Comparison of ENCODE assay signal across 1 cellular context in genomic region chr17:14308965-14309879, GRCh38.
A peak's percentile ranks its signal among the peaks of the same experiment; 100 is the strongest.
TF ChIP-seq lines count a peak whose summit lies in the region.

No MANE protein-coding gene starts in this region.

TF ChIP-seq in HepG2, 621 proteins besides CTCF, POLR2A, EP300 and RAD21 (continued from another document and continues in another):
- no peak for TF ChIP-seq TAF15 (IDR thresholded peaks at IDR 0.05; ENCODE audit: low read depth, low read length, poor library complexity, severe bottlenecking)
- TF ChIP-seq SP2 (CRISPR knock-in tag; IDR thresholded peaks at IDR 0.05): peak; percentile 91
- TF ChIP-seq ZNF264 (CRISPR knock-in tag; IDR thresholded peaks at IDR 0.05): peak; percentile 74
- TF ChIP-seq, protein P1, sequence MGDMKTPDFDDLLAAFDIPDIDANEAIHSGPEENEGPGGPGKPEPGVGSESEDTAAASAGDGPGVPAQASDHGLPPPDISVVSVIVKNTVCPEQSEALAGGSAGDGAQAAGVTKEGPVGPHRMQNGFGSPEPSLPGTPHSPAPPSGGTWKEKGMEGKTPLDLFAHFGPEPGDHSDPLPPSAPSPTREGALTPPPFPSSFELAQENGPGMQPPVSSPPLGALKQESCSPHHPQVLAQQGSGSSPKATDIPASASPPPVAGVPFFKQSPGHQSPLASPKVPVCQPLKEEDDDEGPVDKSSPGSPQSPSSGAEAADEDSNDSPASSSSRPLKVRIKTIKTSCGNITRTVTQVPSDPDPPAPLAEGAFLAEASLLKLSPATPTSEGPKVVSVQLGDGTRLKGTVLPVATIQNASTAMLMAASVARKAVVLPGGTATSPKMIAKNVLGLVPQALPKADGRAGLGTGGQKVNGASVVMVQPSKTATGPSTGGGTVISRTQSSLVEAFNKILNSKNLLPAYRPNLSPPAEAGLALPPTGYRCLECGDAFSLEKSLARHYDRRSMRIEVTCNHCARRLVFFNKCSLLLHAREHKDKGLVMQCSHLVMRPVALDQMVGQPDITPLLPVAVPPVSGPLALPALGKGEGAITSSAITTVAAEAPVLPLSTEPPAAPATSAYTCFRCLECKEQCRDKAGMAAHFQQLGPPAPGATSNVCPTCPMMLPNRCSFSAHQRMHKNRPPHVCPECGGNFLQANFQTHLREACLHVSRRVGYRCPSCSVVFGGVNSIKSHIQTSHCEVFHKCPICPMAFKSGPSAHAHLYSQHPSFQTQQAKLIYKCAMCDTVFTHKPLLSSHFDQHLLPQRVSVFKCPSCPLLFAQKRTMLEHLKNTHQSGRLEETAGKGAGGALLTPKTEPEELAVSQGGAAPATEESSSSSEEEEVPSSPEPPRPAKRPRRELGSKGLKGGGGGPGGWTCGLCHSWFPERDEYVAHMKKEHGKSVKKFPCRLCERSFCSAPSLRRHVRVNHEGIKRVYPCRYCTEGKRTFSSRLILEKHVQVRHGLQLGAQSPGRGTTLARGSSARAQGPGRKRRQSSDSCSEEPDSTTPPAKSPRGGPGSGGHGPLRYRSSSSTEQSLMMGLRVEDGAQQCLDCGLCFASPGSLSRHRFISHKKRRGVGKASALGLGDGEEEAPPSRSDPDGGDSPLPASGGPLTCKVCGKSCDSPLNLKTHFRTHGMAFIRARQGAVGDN (CRISPR knock-in tag; IDR thresholded peaks at IDR 0.05): peak; percentile 99
- TF ChIP-seq BORCS8-MEF2B (CRISPR knock-in tag; IDR thresholded peaks at IDR 0.05): no peak; the same call in 1 of the 2 replicates
- TF ChIP-seq TBX3 (IDR thresholded peaks at IDR 0.05; ENCODE audit: borderline replicate concordance): no peak
- TF ChIP-seq, protein P2, sequence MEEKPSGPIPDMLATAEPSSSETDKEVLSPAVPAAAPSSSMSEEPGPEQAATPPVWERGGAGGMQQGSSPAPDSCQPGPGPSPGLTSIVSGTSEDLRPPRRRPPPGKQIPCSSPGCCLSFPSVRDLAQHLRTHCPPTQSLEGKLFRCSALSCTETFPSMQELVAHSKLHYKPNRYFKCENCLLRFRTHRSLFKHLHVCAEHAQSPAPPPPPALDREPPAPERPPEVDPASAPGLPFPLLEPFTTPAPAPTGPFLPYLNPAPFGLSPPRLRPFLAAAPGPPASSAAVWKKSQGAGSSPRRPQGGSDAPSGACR (CRISPR knock-in tag; IDR thresholded peaks at IDR 0.05): peak; percentile 94
- no peak for TF ChIP-seq FIP1L1 (IDR thresholded peaks at IDR 0.05; ENCODE audit: borderline replicate concordance, insufficient read depth, low read depth, low read length)
- TF ChIP-seq POLR2G (IDR thresholded peaks at IDR 0.05; ENCODE audit: low read depth, low read length): peak; percentile 82
- TF ChIP-seq ZNF224 (CRISPR knock-in tag; IDR thresholded peaks at IDR 0.05): no peak; the same call in 1 of the 2 replicates
- TF ChIP-seq, protein P3, sequence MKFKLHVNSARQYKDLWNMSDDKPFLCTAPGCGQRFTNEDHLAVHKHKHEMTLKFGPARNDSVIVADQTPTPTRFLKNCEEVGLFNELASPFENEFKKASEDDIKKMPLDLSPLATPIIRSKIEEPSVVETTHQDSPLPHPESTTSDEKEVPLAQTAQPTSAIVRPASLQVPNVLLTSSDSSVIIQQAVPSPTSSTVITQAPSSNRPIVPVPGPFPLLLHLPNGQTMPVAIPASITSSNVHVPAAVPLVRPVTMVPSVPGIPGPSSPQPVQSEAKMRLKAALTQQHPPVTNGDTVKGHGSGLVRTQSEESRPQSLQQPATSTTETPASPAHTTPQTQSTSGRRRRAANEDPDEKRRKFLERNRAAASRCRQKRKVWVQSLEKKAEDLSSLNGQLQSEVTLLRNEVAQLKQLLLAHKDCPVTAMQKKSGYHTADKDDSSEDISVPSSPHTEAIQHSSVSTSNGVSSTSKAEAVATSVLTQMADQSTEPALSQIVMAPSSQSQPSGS (CRISPR knock-in tag; IDR thresholded peaks at IDR 0.05): peak; percentile 66
- TF ChIP-seq ZBTB8A (CRISPR knock-in tag; IDR thresholded peaks at IDR 0.05; ENCODE audit: borderline replicate concordance, low read depth): no peak; the same call in 1 of the 2 replicates
- peak; percentile 44 for TF ChIP-seq FOSL2 (CRISPR knock-in tag; IDR thresholded peaks at IDR 0.05)
- TF ChIP-seq ZNF274 (CRISPR knock-in tag; IDR thresholded peaks at IDR 0.05): peak; percentile 80
- peak; percentile 95 for TF ChIP-seq ATF7-NPFF (CRISPR knock-in tag; IDR thresholded peaks at IDR 0.05; ENCODE audit: low read depth)
- peak; percentile 49; the same call in 1 of the 2 replicates for TF ChIP-seq ELF1 (CRISPR knock-in tag; IDR thresholded peaks at IDR 0.05)
- peak; percentile 66 for TF ChIP-seq ZNF792 (CRISPR knock-in tag; IDR thresholded peaks at IDR 0.05)
- TF ChIP-seq E2F2 (CRISPR knock-in tag; IDR thresholded peaks at IDR 0.05; ENCODE audit: borderline replicate concordance): peak; percentile 45; the same call in 1 of the 2 replicates
- TF ChIP-seq, protein P4, sequence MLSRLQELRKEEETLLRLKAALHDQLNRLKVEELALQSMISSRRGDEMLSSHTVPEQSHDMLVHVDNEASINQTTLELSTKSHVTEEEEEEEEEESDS (CRISPR knock-in tag; IDR thresholded peaks at IDR 0.05; ENCODE audit: borderline replicate concordance): no peak
- no peak for TF ChIP-seq ZSCAN22 (CRISPR knock-in tag; IDR thresholded peaks at IDR 0.05)
- TF ChIP-seq ZNF564 (CRISPR knock-in tag; IDR thresholded peaks at IDR 0.05): peak; percentile 86
- 0 out of 2 replicates have a peak, but pooled peaks have one; percentile 25 for TF ChIP-seq MTF1 (CRISPR knock-in tag; IDR thresholded peaks at IDR 0.05)
- no peak for TF ChIP-seq NFKBIZ (CRISPR knock-in tag; IDR thresholded peaks at IDR 0.05)
- TF ChIP-seq SATB2 (CRISPR knock-in tag; IDR thresholded peaks at IDR 0.05): no peak
- TF ChIP-seq MTA3 (CRISPR knock-in tag; IDR thresholded peaks at IDR 0.05): no peak
- TF ChIP-seq FOXP1 (IDR thresholded peaks at IDR 0.05): no peak
- no peak for TF ChIP-seq FOXP1 (CRISPR knock-in tag; IDR thresholded peaks at IDR 0.05)
- no peak for TF ChIP-seq NR2F1 (CRISPR knock-in tag; IDR thresholded peaks at IDR 0.05)
- no peak for TF ChIP-seq ZNF644 (CRISPR knock-in tag; IDR thresholded peaks at IDR 0.05; ENCODE audit: low read depth)
- TF ChIP-seq DRAP1 (CRISPR knock-in tag; IDR thresholded peaks at IDR 0.05): peak; percentile 82
- TF ChIP-seq, protein P5, sequence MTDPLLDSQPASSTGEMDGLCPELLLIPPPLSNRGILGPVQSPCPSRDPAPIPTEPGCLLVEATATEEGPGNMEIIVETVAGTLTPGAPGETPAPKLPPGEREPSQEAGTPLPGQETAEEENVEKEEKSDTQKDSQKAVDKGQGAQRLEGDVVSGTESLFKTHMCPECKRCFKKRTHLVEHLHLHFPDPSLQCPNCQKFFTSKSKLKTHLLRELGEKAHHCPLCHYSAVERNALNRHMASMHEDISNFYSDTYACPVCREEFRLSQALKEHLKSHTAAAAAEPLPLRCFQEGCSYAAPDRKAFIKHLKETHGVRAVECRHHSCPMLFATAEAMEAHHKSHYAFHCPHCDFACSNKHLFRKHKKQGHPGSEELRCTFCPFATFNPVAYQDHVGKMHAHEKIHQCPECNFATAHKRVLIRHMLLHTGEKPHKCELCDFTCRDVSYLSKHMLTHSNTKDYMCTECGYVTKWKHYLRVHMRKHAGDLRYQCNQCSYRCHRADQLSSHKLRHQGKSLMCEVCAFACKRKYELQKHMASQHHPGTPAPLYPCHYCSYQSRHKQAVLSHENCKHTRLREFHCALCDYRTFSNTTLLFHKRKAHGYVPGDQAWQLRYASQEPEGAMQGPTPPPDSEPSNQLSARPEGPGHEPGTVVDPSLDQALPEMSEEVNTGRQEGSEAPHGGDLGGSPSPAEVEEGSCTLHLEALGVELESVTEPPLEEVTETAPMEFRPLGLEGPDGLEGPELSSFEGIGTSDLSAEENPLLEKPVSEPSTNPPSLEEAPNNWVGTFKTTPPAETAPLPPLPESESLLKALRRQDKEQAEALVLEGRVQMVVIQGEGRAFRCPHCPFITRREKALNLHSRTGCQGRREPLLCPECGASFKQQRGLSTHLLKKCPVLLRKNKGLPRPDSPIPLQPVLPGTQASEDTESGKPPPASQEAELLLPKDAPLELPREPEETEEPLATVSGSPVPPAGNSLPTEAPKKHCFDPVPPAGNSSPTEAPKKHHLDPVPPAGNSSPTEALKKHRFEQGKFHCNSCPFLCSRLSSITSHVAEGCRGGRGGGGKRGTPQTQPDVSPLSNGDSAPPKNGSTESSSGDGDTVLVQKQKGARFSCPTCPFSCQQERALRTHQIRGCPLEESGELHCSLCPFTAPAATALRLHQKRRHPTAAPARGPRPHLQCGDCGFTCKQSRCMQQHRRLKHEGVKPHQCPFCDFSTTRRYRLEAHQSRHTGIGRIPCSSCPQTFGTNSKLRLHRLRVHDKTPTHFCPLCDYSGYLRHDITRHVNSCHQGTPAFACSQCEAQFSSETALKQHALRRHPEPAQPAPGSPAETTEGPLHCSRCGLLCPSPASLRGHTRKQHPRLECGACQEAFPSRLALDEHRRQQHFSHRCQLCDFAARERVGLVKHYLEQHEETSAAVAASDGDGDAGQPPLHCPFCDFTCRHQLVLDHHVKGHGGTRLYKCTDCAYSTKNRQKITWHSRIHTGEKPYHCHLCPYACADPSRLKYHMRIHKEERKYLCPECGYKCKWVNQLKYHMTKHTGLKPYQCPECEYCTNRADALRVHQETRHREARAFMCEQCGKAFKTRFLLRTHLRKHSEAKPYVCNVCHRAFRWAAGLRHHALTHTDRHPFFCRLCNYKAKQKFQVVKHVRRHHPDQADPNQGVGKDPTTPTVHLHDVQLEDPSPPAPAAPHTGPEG (CRISPR knock-in tag; IDR thresholded peaks at IDR 0.05): peak; percentile 66; the same call in 1 of the 2 replicates
- peak; percentile 57; the same call in 1 of the 2 replicates for TF ChIP-seq ZBTB10 (CRISPR knock-in tag; IDR thresholded peaks at IDR 0.05; ENCODE audit: borderline replicate concordance)
- TF ChIP-seq ZNF260 (CRISPR knock-in tag; IDR thresholded peaks at IDR 0.05; ENCODE audit: borderline replicate concordance, low read depth): no peak
- TF ChIP-seq ZNF543 (CRISPR knock-in tag; IDR thresholded peaks at IDR 0.05): peak; percentile 95
- TF ChIP-seq, protein P6, sequence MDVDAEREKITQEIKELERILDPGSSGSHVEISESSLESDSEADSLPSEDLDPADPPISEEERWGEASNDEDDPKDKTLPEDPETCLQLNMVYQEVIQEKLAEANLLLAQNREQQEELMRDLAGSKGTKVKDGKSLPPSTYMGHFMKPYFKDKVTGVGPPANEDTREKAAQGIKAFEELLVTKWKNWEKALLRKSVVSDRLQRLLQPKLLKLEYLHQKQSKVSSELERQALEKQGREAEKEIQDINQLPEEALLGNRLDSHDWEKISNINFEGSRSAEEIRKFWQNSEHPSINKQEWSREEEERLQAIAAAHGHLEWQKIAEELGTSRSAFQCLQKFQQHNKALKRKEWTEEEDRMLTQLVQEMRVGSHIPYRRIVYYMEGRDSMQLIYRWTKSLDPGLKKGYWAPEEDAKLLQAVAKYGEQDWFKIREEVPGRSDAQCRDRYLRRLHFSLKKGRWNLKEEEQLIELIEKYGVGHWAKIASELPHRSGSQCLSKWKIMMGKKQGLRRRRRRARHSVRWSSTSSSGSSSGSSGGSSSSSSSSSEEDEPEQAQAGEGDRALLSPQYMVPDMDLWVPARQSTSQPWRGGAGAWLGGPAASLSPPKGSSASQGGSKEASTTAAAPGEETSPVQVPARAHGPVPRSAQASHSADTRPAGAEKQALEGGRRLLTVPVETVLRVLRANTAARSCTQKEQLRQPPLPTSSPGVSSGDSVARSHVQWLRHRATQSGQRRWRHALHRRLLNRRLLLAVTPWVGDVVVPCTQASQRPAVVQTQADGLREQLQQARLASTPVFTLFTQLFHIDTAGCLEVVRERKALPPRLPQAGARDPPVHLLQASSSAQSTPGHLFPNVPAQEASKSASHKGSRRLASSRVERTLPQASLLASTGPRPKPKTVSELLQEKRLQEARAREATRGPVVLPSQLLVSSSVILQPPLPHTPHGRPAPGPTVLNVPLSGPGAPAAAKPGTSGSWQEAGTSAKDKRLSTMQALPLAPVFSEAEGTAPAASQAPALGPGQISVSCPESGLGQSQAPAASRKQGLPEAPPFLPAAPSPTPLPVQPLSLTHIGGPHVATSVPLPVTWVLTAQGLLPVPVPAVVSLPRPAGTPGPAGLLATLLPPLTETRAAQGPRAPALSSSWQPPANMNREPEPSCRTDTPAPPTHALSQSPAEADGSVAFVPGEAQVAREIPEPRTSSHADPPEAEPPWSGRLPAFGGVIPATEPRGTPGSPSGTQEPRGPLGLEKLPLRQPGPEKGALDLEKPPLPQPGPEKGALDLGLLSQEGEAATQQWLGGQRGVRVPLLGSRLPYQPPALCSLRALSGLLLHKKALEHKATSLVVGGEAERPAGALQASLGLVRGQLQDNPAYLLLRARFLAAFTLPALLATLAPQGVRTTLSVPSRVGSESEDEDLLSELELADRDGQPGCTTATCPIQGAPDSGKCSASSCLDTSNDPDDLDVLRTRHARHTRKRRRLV (CRISPR knock-in tag; IDR thresholded peaks at IDR 0.05): no peak; the same call in 1 of the 2 replicates
- peak; percentile 29; the same call in 1 of the 2 replicates for TF ChIP-seq ZNF121 (CRISPR knock-in tag; IDR thresholded peaks at IDR 0.05)
- TF ChIP-seq AGO2 (optimal IDR thresholded peaks at IDR 0.05; ENCODE audit: low read depth, low read length): peak; percentile 100
- peak; percentile 95 for TF ChIP-seq ZNF605 (CRISPR knock-in tag; IDR thresholded peaks at IDR 0.05)
